Comparison of ENCODE assay signal across 19 cellular contexts in genomic region chrX:2435465-2435864, GRCh38.
DNase-seq lines count a peak whose midpoint lies in the region; TF ChIP-seq lines count a peak whose summit lies in the region.
"Had no signal": no experiment of that assay in that cellular context is flagged by ENCODE, and none has a peak within 500 bp of the region (broad histone marks: within the 10 kb centered on the region; RNA-seq: fewer than 3 reads in every experiment).

No MANE protein-coding gene starts in this region.

- TF ChIP-seq CTCF in HEK293 (tag by site-specific recombination; IDR thresholded peaks at IDR 0.05) = no peak

- CTCF ChIA-PET in HEK293 (lab: Yijun Ruan, JAX) = no interaction called here

- no peaks in the 10 kb centered on the region for H4K20me1 ChIP-seq in BLaER1

- POLR2A ChIA-PET in HEK293 (lab: Yijun Ruan, JAX) = no interaction called here

- peak overlapping the region; percentile 73 for H3K4me2 ChIP-seq in BLaER1
- H3K4me2 ChIP-seq: A549 had no signal

- H3K4me3 ChIP-seq in BLaER1 = no peak overlapping the region
- no peak overlapping the region for H3K4me3 ChIP-seq in HEK293 (ENCODE audit: low read depth, low read length)
- H3K4me3 ChIP-seq: A549, GM12878, GM23248 had no signal

- H3K27me3 ChIP-seq in BLaER1 = no peaks in the 10 kb centered on the region

- H3K27ac ChIP-seq in BLaER1 (peak overlapping the region; percentile 49), HEK293 (ENCODE audit: extremely low read depth, low read depth, low read length) (no peak overlapping the region)
- H3K27ac ChIP-seq: A549, GM23248 had no signal

- H3K4me1 ChIP-seq in BLaER1 (peaks cover 64% of the 10 kb centered on the region), HEK293 (ENCODE audit: control insufficient read depth, insufficient read depth, low read length) (no peaks in the 10 kb centered on the region)
- H3K4me1 ChIP-seq: A549 had no signal

- H3K9ac ChIP-seq in BLaER1 = no peak overlapping the region
- H3K9ac ChIP-seq: GM23248 had no signal

- H3K36me3 ChIP-seq in BLaER1 = peaks cover 42% of the 10 kb centered on the region
- H3K36me3 ChIP-seq in HEK293 (ENCODE audit: control insufficient read depth in 2 of 2, insufficient read depth in 1 of 2, low read length in 2 of 2) = no peaks in the 10 kb centered on the region; a peak in 1 of 3 replicates

- H3K9me3 ChIP-seq in BLaER1 = peaks cover 14% of the 10 kb centered on the region
- no peaks in the 10 kb centered on the region for H3K9me3 ChIP-seq in HEK293 (ENCODE audit: control insufficient read depth, insufficient read depth, low read depth, low read length)

- DNase-seq in mesenteric fat pad (ENCODE audit: low spot score) (peak; percentile 43), MV-4-11 (lab: John Stamatoyannopoulos, UW) (no peak), medulla oblongata (ENCODE audit: extremely low spot score) (no peak), NCI-H446 (lab: John Stamatoyannopoulos, UW) (no peak)
- DNase-seq: 8988T; ACHN; CD4-positive, alpha-beta T cell; CD8-positive, alpha-beta memory T cell; DMS 273 treated with DMSO at 0.1 percent for 48 hours; DMS79; EL; GDM1; GM23248; H7; HCEC 1CT had no signal

TF ChIP-seq in HEK293, 187 proteins besides CTCF, POLR2A, EP300 and RAD21:
- TF ChIP-seq ZNF121 (tag by site-specific recombination; IDR thresholded peaks at IDR 0.05) (peak; percentile 73), ZNF174 (tag by site-specific recombination; IDR thresholded peaks at IDR 0.05) (no peak), ZNF747 (tag by site-specific recombination; IDR thresholded peaks at IDR 0.05) (no peak)
